ENCODE assay signal across 16 cellular contexts in genomic region chr5:40270274-40270855, GRCh38.
DNase-seq lines count a peak whose midpoint lies in the region; ATAC-seq and TF ChIP-seq lines count a peak whose summit lies in the region.
"Had no signal": no experiment of that assay in that cellular context is flagged by ENCODE, and none has a peak within 500 bp of the region (broad histone marks: within the 10 kb centered on the region; RNA-seq: fewer than 3 reads in every experiment).

No MANE protein-coding gene starts in this region.

- CTCF ChIA-PET in activated CD8-positive, alpha-beta memory T cell treated with anti-CD3 and anti-CD28 coated beads, Interleukin-2, amount 10 ng/mL, durations not matched to agents 7 days and 5 days (lab: Charles Lee) = no interaction called here

- ATAC-seq in activated CD8-positive, alpha-beta memory T cell treated with anti-CD3 and anti-CD28 coated beads, Interleukin-2, amount 10 ng/mL, durations not matched to agents 7 days and 5 days = no peak
- ATAC-seq in natural killer cell treated with Interleukin-12 subunit alpha and Interleukin-12 subunit beta and Interleukin-15 and Interleukin-18, amount 100 ng/mL, for 72 hours = peak in 1 of 2 donors; percentile 38
- ATAC-seq in natural killer cell (no peak), GM21825 (IDR thresholded peaks at IDR 0.05; ENCODE audit: unreplicated experiment) (no peak)
- ATAC-seq: K562 had no signal

- no peak for DNase-seq in activated CD8-positive, alpha-beta memory T cell treated with anti-CD3 and anti-CD28 coated beads, Interleukin-2, amount 10 ng/mL, durations not matched to agents 7 days and 5 days
- DNase-seq in activated CD8-positive, alpha-beta memory T cell treated with anti-CD3 and anti-CD28 coated beads for 24 hours = no peak
- no peak for DNase-seq in natural killer cell treated with Interleukin-12 subunit alpha and Interleukin-12 subunit beta and Interleukin-15 and Interleukin-18, amount 100 ng/mL, for 72 hours (ENCODE audit: low spot score)
- DNase-seq in natural killer cell (no peak), DMS79 (lab: John Stamatoyannopoulos, UW) (no peak)
- DNase-seq in activated T-helper 1 cell treated with anti-CD3 and anti-CD28 coated beads, Interleukin-12 subunit alpha, Interleukin-12 subunit beta, Interleukin-2, Interleukin-4 antibody, amounts not matched to agents 30 ng/mL and 10 ng/mL and 1 ng/mL, durations not matched to agents 14 hours and 24 hours and 36 hours (ENCODE audit: low spot score) = no peak
- DNase-seq: C1 segment of cervical spinal cord, DND-41, GF-D8, GOT3, NCI-H1417, NCI-H1930, NCI-H446 treated with DMSO at 0.1 percent for 48 hours, NCI-H748 treated with DMSO at 0.1 percent for 48 hours had no signal

- no peaks in the 10 kb centered on the region for H3K27me3 Mint-ChIP-seq in activated CD8-positive, alpha-beta memory T cell treated with anti-CD3 and anti-CD28 coated beads, Interleukin-2, amount 10 ng/mL, durations not matched to agents 7 days and 5 days
- no peaks in the 10 kb centered on the region for H3K27me3 Mint-ChIP-seq in natural killer cell treated with Interleukin-12 subunit alpha and Interleukin-12 subunit beta and Interleukin-15 and Interleukin-18, amount 100 ng/mL, for 72 hours
- H3K27me3 Mint-ChIP-seq in natural killer cell (ENCODE audit: low read depth in 2 of 2) = no peaks in the 10 kb centered on the region
- no peaks in the 10 kb centered on the region for H3K27me3 Mint-ChIP-seq in activated T-helper 1 cell treated with anti-CD3 and anti-CD28 coated beads, Interleukin-12 subunit alpha, Interleukin-12 subunit beta, Interleukin-2, Interleukin-4 antibody, amounts not matched to agents 30 ng/mL and 10 ng/mL and 1 ng/mL, durations not matched to agents 14 hours and 24 hours and 36 hours (ENCODE audit: insufficient read depth)

- peaks cover 23% of the 10 kb centered on the region for H3K36me3 Mint-ChIP-seq in activated CD8-positive, alpha-beta memory T cell treated with anti-CD3 and anti-CD28 coated beads, Interleukin-2, amount 10 ng/mL, durations not matched to agents 7 days and 5 days
- H3K36me3 Mint-ChIP-seq in natural killer cell treated with Interleukin-12 subunit alpha and Interleukin-12 subunit beta and Interleukin-15 and Interleukin-18, amount 100 ng/mL, for 72 hours = peaks cover 6% of the 10 kb centered on the region
- no peaks in the 10 kb centered on the region for H3K36me3 Mint-ChIP-seq in natural killer cell
- H3K36me3 Mint-ChIP-seq in activated T-helper 1 cell treated with anti-CD3 and anti-CD28 coated beads, Interleukin-12 subunit alpha, Interleukin-12 subunit beta, Interleukin-2, Interleukin-4 antibody, amounts not matched to agents 30 ng/mL and 10 ng/mL and 1 ng/mL, durations not matched to agents 14 hours and 24 hours and 36 hours (ENCODE audit: low read depth) = peaks cover 13% of the 10 kb centered on the region

- intact Hi-C loops in natural killer cell (cut with micrococcal nuclease) = no loop called here
- intact Hi-C loops in activated T-helper 1 cell treated with anti-CD3 and anti-CD28 coated beads, Interleukin-12 subunit alpha, Interleukin-12 subunit beta, Interleukin-2, Interleukin-4 antibody, amounts not matched to agents 30 ng/mL and 10 ng/mL and 1 ng/mL, durations not matched to agents 14 hours and 24 hours and 36 hours (cut with micrococcal nuclease) = loop anchor here (1.0 to 10.0 kb wide), 2 partner anchors 12 to 1056 kb away; partner anchors contain the start of gene FYB1

- H3K4me1 Mint-ChIP-seq in activated CD8-positive, alpha-beta memory T cell treated with anti-CD3 and anti-CD28 coated beads, Interleukin-2, amount 10 ng/mL, durations not matched to agents 7 days and 5 days = peaks cover 20% of the 10 kb centered on the region
- peaks cover 26 to 27% of the 10 kb centered on the region in 2 donors for H3K4me1 Mint-ChIP-seq in natural killer cell treated with Interleukin-12 subunit alpha and Interleukin-12 subunit beta and Interleukin-15 and Interleukin-18, amount 100 ng/mL, for 72 hours (ENCODE audit: low read depth in 2 of 2)
- H3K4me1 Mint-ChIP-seq in natural killer cell = peaks cover 14 to 16% of the 10 kb centered on the region in 2 donors
- H3K4me1 Mint-ChIP-seq in activated T-helper 1 cell treated with anti-CD3 and anti-CD28 coated beads, Interleukin-12 subunit alpha, Interleukin-12 subunit beta, Interleukin-2, Interleukin-4 antibody, amounts not matched to agents 30 ng/mL and 10 ng/mL and 1 ng/mL, durations not matched to agents 14 hours and 24 hours and 36 hours (ENCODE audit: low read depth) = peaks cover 41% of the 10 kb centered on the region

- H3K27ac Mint-ChIP-seq in activated CD8-positive, alpha-beta memory T cell treated with anti-CD3 and anti-CD28 coated beads, Interleukin-2, amount 10 ng/mL, durations not matched to agents 7 days and 5 days = peak overlapping the region; percentile 10
- H3K27ac Mint-ChIP-seq in natural killer cell treated with Interleukin-12 subunit alpha and Interleukin-12 subunit beta and Interleukin-15 and Interleukin-18, amount 100 ng/mL, for 72 hours = peak overlapping the region; percentile 68 to 82
- no peak overlapping the region for H3K27ac Mint-ChIP-seq in natural killer cell
- H3K27ac Mint-ChIP-seq in activated T-helper 1 cell treated with anti-CD3 and anti-CD28 coated beads, Interleukin-12 subunit alpha, Interleukin-12 subunit beta, Interleukin-2, Interleukin-4 antibody, amounts not matched to agents 30 ng/mL and 10 ng/mL and 1 ng/mL, durations not matched to agents 14 hours and 24 hours and 36 hours = peak overlapping the region; percentile 37

- no peak overlapping the region for H3K4me3 Mint-ChIP-seq in activated CD8-positive, alpha-beta memory T cell treated with anti-CD3 and anti-CD28 coated beads, Interleukin-2, amount 10 ng/mL, durations not matched to agents 7 days and 5 days
- peak overlapping the region; percentile 43 for H3K4me3 Mint-ChIP-seq in natural killer cell treated with Interleukin-12 subunit alpha and Interleukin-12 subunit beta and Interleukin-15 and Interleukin-18, amount 100 ng/mL, for 72 hours
- H3K4me3 Mint-ChIP-seq in natural killer cell = no peak overlapping the region
- H3K4me3 Mint-ChIP-seq in activated T-helper 1 cell treated with anti-CD3 and anti-CD28 coated beads, Interleukin-12 subunit alpha, Interleukin-12 subunit beta, Interleukin-2, Interleukin-4 antibody, amounts not matched to agents 30 ng/mL and 10 ng/mL and 1 ng/mL, durations not matched to agents 14 hours and 24 hours and 36 hours = no peak overlapping the region

- peaks cover 3% of the 10 kb centered on the region for H3K9me3 Mint-ChIP-seq in activated CD8-positive, alpha-beta memory T cell treated with anti-CD3 and anti-CD28 coated beads, Interleukin-2, amount 10 ng/mL, durations not matched to agents 7 days and 5 days (ENCODE audit: low read depth)
- peaks cover 2% of the 10 kb centered on the region for H3K9me3 Mint-ChIP-seq in natural killer cell treated with Interleukin-12 subunit alpha and Interleukin-12 subunit beta and Interleukin-15 and Interleukin-18, amount 100 ng/mL, for 72 hours
- H3K9me3 Mint-ChIP-seq in natural killer cell = no peaks in the 10 kb centered on the region
- H3K9me3 Mint-ChIP-seq in activated T-helper 1 cell treated with anti-CD3 and anti-CD28 coated beads, Interleukin-12 subunit alpha, Interleukin-12 subunit beta, Interleukin-2, Interleukin-4 antibody, amounts not matched to agents 30 ng/mL and 10 ng/mL and 1 ng/mL, durations not matched to agents 14 hours and 24 hours and 36 hours = peaks cover 24% of the 10 kb centered on the region

- no peak for TF ChIP-seq CTCF in natural killer cell (IDR thresholded peaks at IDR 0.05)

Comparison
In these comparisons a context has a peak if more than half of its experiments do, and no peak if none do; other contexts are left out.
1. H3K27ac Mint-ChIP-seq: peak in activated CD8-positive, alpha-beta memory T cell treated with anti-CD3 and anti-CD28 coated beads, Interleukin-2, amount 10 ng/mL, durations not matched to agents 7 days and 5 days (single experiment), natural killer cell treated with Interleukin-12 subunit alpha and Interleukin-12 subunit beta and Interleukin-15 and Interleukin-18, amount 100 ng/mL, for 72 hours (2 of 2) and activated T-helper 1 cell treated with anti-CD3 and anti-CD28 coated beads, Interleukin-12 subunit alpha, Interleukin-12 subunit beta, Interleukin-2, Interleukin-4 antibody, amounts not matched to agents 30 ng/mL and 10 ng/mL and 1 ng/mL, durations not matched to agents 14 hours and 24 hours and 36 hours (single experiment); none in natural killer cell (0 of 2).